17 cellular contexts compared by ENCODE assay signal in genomic region chr10:72011016-72011415, GRCh38. TPM values are rescaled to one million over a fixed set of nuclear protein-coding genes. Genes with fewer than 3 reads are reported as not detected.
DNase-seq lines count a peak whose midpoint lies in the region; ATAC-seq and TF ChIP-seq lines count a peak whose summit lies in the region.
"Had no signal": no experiment of that assay in that cellular context is flagged by ENCODE, and none has a peak within 500 bp of the region (broad histone marks: within the 10 kb centered on the region; RNA-seq: fewer than 3 reads in every experiment).

No MANE protein-coding gene starts in this region.

- H3K27me3 Mint-ChIP-seq in HFFc6 (ENCODE audit: insufficient read depth), result peaks cover 4% of the 10 kb centered on the region
- peaks cover 8% of the 10 kb centered on the region for H3K27me3 Mint-ChIP-seq in nephron progenitor cell (ENCODE audit: low read depth, poor library complexity)

- TF ChIP-seq CTCF in HFFc6 (IDR thresholded peaks at IDR 0.05), result no peak
- TF ChIP-seq CTCF in nephron progenitor cell (IDR thresholded peaks at IDR 0.05), result no peak
- TF ChIP-seq CTCF in suprapubic skin (IDR thresholded peaks at IDR 0.05), result no peak

- ATAC-seq in HG02588 (IDR thresholded peaks at IDR 0.05; ENCODE audit: unreplicated experiment), result no peak
- ATAC-seq: CD8-positive, alpha-beta T cell; mucosa of descending colon had no signal

- H3K36me3 ChIP-seq in suprapubic skin (peaks cover 24% of the 10 kb centered on the region), SJCRH30 (peaks cover 5% of the 10 kb centered on the region; the same call in 1 of the 2 replicates)

- H3K4me3 Mint-ChIP-seq in HFFc6 (no peak overlapping the region), nephron progenitor cell (no peak overlapping the region)
- H3K4me3 Mint-ChIP-seq: CD8-positive, alpha-beta T cell had no signal

- DNase-seq in HFFc6 (no peak), caudate nucleus (lab: John Stamatoyannopoulos, UW) (no peak), nephron progenitor cell (no peak), suprapubic skin (ENCODE audit: low spot score in 2 of 2) (no peak), GM19240 (ENCODE audit: insufficient read length, low spot score) (no peak), SJCRH30 (no peak)
- no peak for DNase-seq in stimulated activated naive CD4-positive, alpha-beta T cell (lab: John Stamatoyannopoulos, UW)
- DNase-seq: activated CD4-positive, alpha-beta T cell treated with anti-CD3 and anti-CD28 coated beads for 4 hours; activated effector memory CD4-positive, alpha-beta T cell treated with anti-CD3 and anti-CD28 coated beads, Interleukin-2, amount 50 U/mL, for 16 hours; CD8-positive, alpha-beta T cell; DND-41; kidney glomerular epithelial cell; mucosa of descending colon; NCI-H1436; NCI-H2227 treated with DMSO at 0.1 percent for 48 hours; stimulated activated CD4-positive, alpha-beta T cell treated with anti-CD3 and anti-CD28 coated beads, Interleukin-4, amount 100 ng/mL, for 1 hour had no signal

- H3K27me3 ChIP-seq in suprapubic skin (no peaks in the 10 kb centered on the region), SJCRH30 (no peaks in the 10 kb centered on the region)

- peaks cover 28% of the 10 kb centered on the region for H3K4me1 Mint-ChIP-seq in HFFc6 (ENCODE audit: low read depth)
- peaks cover 70% of the 10 kb centered on the region for H3K4me1 Mint-ChIP-seq in nephron progenitor cell

- TF ChIP-seq POLR2A in suprapubic skin (IDR thresholded peaks at IDR 0.05), result no peak

- H3K27ac Mint-ChIP-seq in HFFc6, result peak overlapping the region; percentile 98
- H3K27ac Mint-ChIP-seq in nephron progenitor cell, result peak overlapping the region; percentile 99
- H3K27ac Mint-ChIP-seq: CD8-positive, alpha-beta T cell had no signal

- H3K9me3 ChIP-seq in suprapubic skin (no peaks in the 10 kb centered on the region), SJCRH30 (replicated peaks) (no peaks in the 10 kb centered on the region)
- H3K9me3 ChIP-seq: mucosa of descending colon had no signal

- no peak for TF ChIP-seq EP300 in suprapubic skin (IDR thresholded peaks at IDR 0.05)

- 89% methylated on average over 9 of the region's 9 CpGs for WGBS in suprapubic skin

- no peak overlapping the region for H3K4me3 ChIP-seq in suprapubic skin
- no peak overlapping the region for H3K4me3 ChIP-seq in SJCRH30
- H3K4me3 ChIP-seq: mucosa of descending colon had no signal

- no peaks in the 10 kb centered on the region for H3K9me3 Mint-ChIP-seq in HFFc6
- no peaks in the 10 kb centered on the region for H3K9me3 Mint-ChIP-seq in nephron progenitor cell
- H3K9me3 Mint-ChIP-seq: CD8-positive, alpha-beta T cell had no signal

- H3K27ac ChIP-seq in caudate nucleus (ENCODE audit: low read depth, low read length) (peak overlapping the region; percentile 95), suprapubic skin (peak overlapping the region; percentile 92), SJCRH30 (no peak overlapping the region)

- H3K36me3 Mint-ChIP-seq in HFFc6 (ENCODE audit: low read depth) (peaks cover 46% of the 10 kb centered on the region), nephron progenitor cell (ENCODE audit: low read depth) (peaks cover 23% of the 10 kb centered on the region)
- H3K36me3 Mint-ChIP-seq: CD8-positive, alpha-beta T cell had no signal

- H3K4me1 ChIP-seq in suprapubic skin (peaks cover 55% of the 10 kb centered on the region), SJCRH30 (peaks cover 20% of the 10 kb centered on the region)

RNA-seq across cellular contexts. Expression of gene CHST3, which starts 46.8 kb away (rescaled TPM):
- total RNA-seq in HFFc6 (2021; fragmentation: NEBNext Ultra II Directional; extraction: Animal tissue kit (Norgen Biotek cat#: 25700)), result 10 to 100 TPM; 34.9 to 48.1 (median 40.3) TPM
- 10 to 100 TPM; 17.9 to 29.3 (median 23.2) TPM for total RNA-seq in suprapubic skin
- 10.1 and 10.4 TPM in 2 replicates for total RNA-seq in SJCRH30 (2014; rRNA removed; shearing (Covaris generic))
- total RNA-seq: CD8-positive, alpha-beta T cell had no signal
